Comparison of ENCODE assay signal across 1 cellular context in the genomic region with DNA sequence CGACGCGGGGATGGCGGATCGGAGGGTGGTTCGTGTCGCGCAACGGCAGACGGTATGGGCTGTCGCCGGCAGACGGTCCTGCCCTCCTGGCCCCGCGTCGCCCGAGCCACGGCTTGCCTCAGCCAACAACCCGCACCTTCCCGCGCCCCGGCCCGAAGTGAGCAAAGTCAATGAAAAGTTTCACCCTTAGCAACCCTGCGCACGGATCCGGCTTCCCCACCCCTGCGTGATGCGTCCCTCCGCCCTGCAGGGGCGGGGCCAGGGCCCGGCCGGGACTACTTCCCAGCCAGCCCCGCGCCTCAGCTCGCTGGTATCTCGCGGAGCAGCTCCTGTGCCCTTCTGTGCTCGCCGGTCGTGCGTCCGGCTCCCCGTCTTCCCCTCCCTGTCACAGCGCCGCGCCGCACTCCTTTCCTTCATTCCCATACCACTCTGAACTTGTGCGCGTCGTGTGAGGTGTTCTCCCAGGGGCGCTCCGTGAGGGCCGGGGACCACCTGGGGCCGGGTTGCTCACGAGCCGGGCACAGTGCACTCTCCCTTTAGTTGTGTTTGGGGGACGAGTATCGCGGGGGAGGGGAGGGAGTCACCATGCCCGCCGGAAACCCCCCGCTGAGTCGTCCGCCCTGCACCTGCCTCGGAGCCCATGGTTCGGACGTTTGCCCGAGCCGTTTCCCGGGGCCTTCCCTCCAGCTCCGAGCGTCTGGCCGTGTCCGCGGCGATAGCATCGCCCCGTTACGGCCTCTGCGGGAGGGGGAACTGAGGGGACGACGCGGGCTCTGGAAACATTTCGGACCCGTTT.
TF ChIP-seq lines count a peak whose summit lies in the region.

TOB2 (minus strand) TSS at position 163 of the 796 bp plus-strand sequence. CDS start 9,456 bp downstream, outside the sequence.

TF ChIP-seq in K562, 482 proteins besides CTCF, POLR2A, EP300 and RAD21 (continued from another document):
- no peak for TF ChIP-seq CTCFL (IDR thresholded peaks at IDR 0.05; ENCODE audit: borderline replicate concordance, insufficient read depth, low read depth, low read length, poor library complexity, severe bottlenecking)
- TF ChIP-seq TARDBP (IDR thresholded peaks at IDR 0.05) = no peak
- no peak for TF ChIP-seq USF2 (CRISPR knock-in tag; IDR thresholded peaks at IDR 0.05)
- TF ChIP-seq NFRKB (IDR thresholded peaks at IDR 0.05; ENCODE audit: low read depth) = peak; percentile 79
- no peak for TF ChIP-seq SLC30A9 (CRISPR knock-in tag; IDR thresholded peaks at IDR 0.05)
- no peak for TF ChIP-seq ZNF324 (CRISPR knock-in tag; IDR thresholded peaks at IDR 0.05)
- no peak for TF ChIP-seq GTF2A2 (tag; IDR thresholded peaks at IDR 0.05)
- no peak for TF ChIP-seq KDM2B (CRISPR knock-in tag; IDR thresholded peaks at IDR 0.05)
- no peak for TF ChIP-seq HES1 (IDR thresholded peaks at IDR 0.05; ENCODE audit: low read depth)
- peak; percentile 71; the same call in 1 of the 2 replicates for TF ChIP-seq CBFB (CRISPR knock-in tag; IDR thresholded peaks at IDR 0.05)
- no peak for TF ChIP-seq BRF1 (IDR thresholded peaks at IDR 0.05; ENCODE audit: borderline replicate concordance, extremely low read depth, insufficient read length)
- no peak for TF ChIP-seq MCM7 (IDR thresholded peaks at IDR 0.05)
- no peak for TF ChIP-seq HOMEZ (CRISPR knock-in tag; IDR thresholded peaks at IDR 0.05)
- peak; percentile 66; the same call in 1 of the 2 replicates for TF ChIP-seq ZKSCAN1 (IDR thresholded peaks at IDR 0.05; ENCODE audit: low read depth, low read length)
